ENCODE assay signal across 1 cellular context in the genomic region with DNA sequence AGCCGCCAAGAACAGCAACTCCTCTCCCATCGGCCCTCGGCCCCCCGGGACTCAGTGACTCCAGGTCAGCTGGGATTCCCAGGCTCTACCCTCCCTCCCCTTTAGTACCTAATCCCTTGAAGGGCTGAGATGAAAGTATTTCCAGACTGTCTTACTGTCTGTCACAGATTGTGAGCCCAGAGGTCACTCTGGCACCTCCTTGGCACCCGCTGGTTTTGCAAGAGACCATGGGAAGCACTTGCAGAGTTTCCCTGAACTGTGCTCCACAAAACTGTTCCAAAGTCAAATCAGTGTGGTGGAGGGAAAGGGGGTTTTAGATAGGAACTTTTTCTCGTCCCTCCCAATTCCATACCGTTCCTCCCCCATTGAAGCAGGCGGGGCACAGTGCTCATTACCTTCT.
TF ChIP-seq lines count a peak whose summit lies in the region.

No MANE protein-coding gene starts in this region.

TF ChIP-seq in GM23338, 12 proteins besides CTCF, POLR2A, EP300 and RAD21 (continued from another document):
- TF ChIP-seq, protein P1, sequence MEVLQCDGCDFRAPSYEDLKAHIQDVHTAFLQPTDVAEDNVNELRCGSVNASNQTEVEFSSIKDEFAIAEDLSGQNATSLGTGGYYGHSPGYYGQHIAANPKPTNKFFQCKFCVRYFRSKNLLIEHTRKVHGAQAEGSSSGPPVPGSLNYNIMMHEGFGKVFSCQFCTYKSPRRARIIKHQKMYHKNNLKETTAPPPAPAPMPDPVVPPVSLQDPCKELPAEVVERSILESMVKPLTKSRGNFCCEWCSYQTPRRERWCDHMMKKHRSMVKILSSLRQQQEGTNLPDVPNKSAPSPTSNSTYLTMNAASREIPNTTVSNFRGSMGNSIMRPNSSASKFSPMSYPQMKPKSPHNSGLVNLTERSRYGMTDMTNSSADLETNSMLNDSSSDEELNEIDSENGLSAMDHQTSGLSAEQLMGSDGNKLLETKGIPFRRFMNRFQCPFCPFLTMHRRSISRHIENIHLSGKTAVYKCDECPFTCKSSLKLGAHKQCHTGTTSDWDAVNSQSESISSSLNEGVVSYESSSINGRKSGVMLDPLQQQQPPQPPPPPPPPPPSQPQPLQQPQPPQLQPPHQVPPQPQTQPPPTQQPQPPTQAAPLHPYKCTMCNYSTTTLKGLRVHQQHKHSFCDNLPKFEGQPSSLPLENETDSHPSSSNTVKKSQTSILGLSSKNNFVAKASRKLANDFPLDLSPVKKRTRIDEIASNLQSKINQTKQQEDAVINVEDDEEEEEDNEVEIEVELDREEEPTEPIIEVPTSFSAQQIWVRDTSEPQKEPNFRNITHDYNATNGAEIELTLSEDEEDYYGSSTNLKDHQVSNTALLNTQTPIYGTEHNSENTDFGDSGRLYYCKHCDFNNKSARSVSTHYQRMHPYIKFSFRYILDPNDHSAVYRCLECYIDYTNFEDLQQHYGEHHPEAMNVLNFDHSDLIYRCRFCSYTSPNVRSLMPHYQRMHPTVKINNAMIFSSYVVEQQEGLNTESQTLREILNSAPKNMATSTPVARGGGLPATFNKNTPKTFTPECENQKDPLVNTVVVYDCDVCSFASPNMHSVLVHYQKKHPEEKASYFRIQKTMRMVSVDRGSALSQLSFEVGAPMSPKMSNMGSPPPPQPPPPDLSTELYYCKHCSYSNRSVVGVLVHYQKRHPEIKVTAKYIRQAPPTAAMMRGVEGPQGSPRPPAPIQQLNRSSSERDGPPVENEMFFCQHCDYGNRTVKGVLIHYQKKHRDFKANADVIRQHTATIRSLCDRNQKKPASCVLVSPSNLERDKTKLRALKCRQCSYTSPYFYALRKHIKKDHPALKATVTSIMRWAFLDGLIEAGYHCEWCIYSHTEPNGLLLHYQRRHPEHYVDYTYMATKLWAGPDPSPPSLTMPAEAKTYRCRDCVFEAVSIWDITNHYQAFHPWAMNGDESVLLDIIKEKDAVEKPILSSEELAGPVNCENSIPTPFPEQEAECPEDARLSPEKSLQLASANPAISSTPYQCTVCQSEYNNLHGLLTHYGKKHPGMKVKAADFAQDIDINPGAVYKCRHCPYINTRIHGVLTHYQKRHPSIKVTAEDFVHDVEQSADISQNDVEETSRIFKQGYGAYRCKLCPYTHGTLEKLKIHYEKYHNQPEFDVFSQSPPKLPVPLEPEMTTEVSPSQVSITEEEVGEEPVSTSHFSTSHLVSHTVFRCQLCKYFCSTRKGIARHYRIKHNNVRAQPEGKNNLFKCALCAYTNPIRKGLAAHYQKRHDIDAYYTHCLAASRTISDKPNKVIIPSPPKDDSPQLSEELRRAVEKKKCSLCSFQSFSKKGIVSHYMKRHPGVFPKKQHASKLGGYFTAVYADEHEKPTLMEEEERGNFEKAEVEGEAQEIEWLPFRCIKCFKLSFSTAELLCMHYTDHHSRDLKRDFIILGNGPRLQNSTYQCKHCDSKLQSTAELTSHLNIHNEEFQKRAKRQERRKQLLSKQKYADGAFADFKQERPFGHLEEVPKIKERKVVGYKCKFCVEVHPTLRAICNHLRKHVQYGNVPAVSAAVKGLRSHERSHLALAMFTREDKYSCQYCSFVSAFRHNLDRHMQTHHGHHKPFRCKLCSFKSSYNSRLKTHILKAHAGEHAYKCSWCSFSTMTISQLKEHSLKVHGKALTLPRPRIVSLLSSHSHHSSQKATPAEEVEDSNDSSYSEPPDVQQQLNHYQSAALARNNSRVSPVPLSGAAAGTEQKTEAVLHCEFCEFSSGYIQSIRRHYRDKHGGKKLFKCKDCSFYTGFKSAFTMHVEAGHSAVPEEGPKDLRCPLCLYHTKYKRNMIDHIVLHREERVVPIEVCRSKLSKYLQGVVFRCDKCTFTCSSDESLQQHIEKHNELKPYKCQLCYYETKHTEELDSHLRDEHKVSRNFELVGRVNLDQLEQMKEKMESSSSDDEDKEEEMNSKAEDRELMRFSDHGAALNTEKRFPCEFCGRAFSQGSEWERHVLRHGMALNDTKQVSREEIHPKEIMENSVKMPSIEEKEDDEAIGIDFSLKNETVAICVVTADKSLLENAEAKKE (CRISPR knock-in tag; IDR thresholded peaks at IDR 0.05), result no peak
- TF ChIP-seq EZH2 (IDR thresholded peaks at IDR 0.05; ENCODE audit: low read depth, unreplicated experiment) (no peak), POLR2AphosphoS5 (IDR thresholded peaks at IDR 0.05; ENCODE audit: low read depth) (no peak), ZNF114 (CRISPR knock-in tag; IDR thresholded peaks at IDR 0.05) (no peak), STAT1 (IDR thresholded peaks at IDR 0.05; ENCODE audit: unreplicated experiment) (no peak), CREB1 (CRISPR knock-in tag; IDR thresholded peaks at IDR 0.05; ENCODE audit: low read depth) (no peak), EZH2phosphoT487 (IDR thresholded peaks at IDR 0.05; ENCODE audit: unreplicated experiment) (no peak), ZNF331 (CRISPR knock-in tag; IDR thresholded peaks at IDR 0.05; ENCODE audit: low read depth) (no peak), JUNB (IDR thresholded peaks at IDR 0.05; ENCODE audit: unreplicated experiment) (no peak)
- TF ChIP-seq, protein P2, sequence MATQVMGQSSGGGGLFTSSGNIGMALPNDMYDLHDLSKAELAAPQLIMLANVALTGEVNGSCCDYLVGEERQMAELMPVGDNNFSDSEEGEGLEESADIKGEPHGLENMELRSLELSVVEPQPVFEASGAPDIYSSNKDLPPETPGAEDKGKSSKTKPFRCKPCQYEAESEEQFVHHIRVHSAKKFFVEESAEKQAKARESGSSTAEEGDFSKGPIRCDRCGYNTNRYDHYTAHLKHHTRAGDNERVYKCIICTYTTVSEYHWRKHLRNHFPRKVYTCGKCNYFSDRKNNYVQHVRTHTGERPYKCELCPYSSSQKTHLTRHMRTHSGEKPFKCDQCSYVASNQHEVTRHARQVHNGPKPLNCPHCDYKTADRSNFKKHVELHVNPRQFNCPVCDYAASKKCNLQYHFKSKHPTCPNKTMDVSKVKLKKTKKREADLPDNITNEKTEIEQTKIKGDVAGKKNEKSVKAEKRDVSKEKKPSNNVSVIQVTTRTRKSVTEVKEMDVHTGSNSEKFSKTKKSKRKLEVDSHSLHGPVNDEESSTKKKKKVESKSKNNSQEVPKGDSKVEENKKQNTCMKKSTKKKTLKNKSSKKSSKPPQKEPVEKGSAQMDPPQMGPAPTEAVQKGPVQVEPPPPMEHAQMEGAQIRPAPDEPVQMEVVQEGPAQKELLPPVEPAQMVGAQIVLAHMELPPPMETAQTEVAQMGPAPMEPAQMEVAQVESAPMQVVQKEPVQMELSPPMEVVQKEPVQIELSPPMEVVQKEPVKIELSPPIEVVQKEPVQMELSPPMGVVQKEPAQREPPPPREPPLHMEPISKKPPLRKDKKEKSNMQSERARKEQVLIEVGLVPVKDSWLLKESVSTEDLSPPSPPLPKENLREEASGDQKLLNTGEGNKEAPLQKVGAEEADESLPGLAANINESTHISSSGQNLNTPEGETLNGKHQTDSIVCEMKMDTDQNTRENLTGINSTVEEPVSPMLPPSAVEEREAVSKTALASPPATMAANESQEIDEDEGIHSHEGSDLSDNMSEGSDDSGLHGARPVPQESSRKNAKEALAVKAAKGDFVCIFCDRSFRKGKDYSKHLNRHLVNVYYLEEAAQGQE (IDR thresholded peaks at IDR 0.05; ENCODE audit: unreplicated experiment), result no peak
- TF ChIP-seq, protein P3, sequence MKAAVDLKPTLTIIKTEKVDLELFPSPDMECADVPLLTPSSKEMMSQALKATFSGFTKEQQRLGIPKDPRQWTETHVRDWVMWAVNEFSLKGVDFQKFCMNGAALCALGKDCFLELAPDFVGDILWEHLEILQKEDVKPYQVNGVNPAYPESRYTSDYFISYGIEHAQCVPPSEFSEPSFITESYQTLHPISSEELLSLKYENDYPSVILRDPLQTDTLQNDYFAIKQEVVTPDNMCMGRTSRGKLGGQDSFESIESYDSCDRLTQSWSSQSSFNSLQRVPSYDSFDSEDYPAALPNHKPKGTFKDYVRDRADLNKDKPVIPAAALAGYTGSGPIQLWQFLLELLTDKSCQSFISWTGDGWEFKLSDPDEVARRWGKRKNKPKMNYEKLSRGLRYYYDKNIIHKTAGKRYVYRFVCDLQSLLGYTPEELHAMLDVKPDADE (IDR thresholded peaks at IDR 0.05), result no peak
